4 cellular contexts compared by ENCODE assay signal in the genomic region with DNA sequence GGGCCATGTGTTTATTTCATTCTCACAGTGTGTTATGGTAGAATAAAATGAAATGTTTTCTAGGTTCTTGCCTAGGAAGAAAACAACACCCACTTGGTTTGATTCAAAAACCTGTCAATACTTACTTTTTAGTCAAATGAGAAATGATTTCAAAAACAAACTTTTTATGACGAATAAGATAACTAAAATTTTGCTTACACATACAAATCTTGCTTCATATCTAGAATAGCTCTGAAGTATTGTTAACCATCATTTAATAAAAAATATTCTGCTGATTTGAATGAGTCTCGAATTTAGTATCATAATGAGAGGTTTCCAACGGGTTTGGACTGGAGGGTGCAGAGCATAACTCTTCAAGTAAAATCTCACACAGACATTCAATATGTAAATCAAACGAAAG.
TF ChIP-seq lines count a peak whose summit lies in the region.

No MANE protein-coding gene starts in this region.

TF ChIP-seq in HepG2, 621 proteins besides CTCF, POLR2A, EP300 and RAD21:
- TF ChIP-seq ZNF615 (CRISPR knock-in tag; IDR thresholded peaks at IDR 0.05; ENCODE audit: borderline replicate concordance) (no peak), MAFF (IDR thresholded peaks at IDR 0.05; ENCODE audit: low read depth, low read length) (peak; percentile 58; the same call in 1 of the 2 replicates), TP53 (CRISPR knock-in tag; conservative IDR thresholded peaks at IDR 0.05) (no peak), MAFK (conservative IDR thresholded peaks at IDR 0.05 in 1 of 2, IDR thresholded peaks at IDR 0.05 in 1 of 2; ENCODE audit: low read length in 2 of 2) (peak; percentile 39 to 78; a peak in 3 of 4 replicates), ZNF557 (CRISPR knock-in tag; IDR thresholded peaks at IDR 0.05) (no peak)
- TF ChIP-seq, protein P1, sequence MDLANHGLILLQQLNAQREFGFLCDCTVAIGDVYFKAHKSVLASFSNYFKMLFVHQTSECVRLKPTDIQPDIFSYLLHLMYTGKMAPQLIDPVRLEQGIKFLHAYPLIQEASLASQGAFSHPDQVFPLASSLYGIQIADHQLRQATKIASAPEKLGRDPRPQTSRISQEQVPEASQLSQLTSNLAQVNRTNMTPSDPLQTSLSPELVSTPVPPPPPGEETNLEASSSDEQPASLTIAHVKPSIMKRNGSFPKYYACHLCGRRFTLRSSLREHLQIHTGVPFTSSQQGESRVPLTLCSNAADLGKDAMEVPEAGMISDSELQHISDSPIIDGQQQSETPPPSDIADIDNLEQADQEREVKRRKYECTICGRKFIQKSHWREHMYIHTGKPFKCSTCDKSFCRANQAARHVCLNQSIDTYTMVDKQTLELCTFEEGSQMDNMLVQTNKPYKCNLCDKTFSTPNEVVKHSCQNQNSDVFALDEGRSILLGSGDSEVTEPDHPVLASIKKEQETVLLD (CRISPR knock-in tag; IDR thresholded peaks at IDR 0.05; ENCODE audit: low read depth), result no peak

TF ChIP-seq in A549, 52 proteins besides CTCF, POLR2A, EP300 and RAD21:
- peak; percentile 70 for TF ChIP-seq MAFK (IDR thresholded peaks at IDR 0.05; ENCODE audit: partially characterized antibody)
- TF ChIP-seq EHMT2 (IDR thresholded peaks at IDR 0.05; ENCODE audit: low read depth), result no peak

TF ChIP-seq in IMR-90, 13 proteins besides CTCF, POLR2A, EP300 and RAD21:
- TF ChIP-seq MXI1 (IDR thresholded peaks at IDR 0.05; ENCODE audit: borderline replicate concordance, low read depth, low read length) (no peak), MAFK (IDR thresholded peaks at IDR 0.05; ENCODE audit: low read depth, low read length) (0 out of 2 replicates have a peak, but pooled peaks have one; percentile 49)
- TF ChIP-seq, protein P2, sequence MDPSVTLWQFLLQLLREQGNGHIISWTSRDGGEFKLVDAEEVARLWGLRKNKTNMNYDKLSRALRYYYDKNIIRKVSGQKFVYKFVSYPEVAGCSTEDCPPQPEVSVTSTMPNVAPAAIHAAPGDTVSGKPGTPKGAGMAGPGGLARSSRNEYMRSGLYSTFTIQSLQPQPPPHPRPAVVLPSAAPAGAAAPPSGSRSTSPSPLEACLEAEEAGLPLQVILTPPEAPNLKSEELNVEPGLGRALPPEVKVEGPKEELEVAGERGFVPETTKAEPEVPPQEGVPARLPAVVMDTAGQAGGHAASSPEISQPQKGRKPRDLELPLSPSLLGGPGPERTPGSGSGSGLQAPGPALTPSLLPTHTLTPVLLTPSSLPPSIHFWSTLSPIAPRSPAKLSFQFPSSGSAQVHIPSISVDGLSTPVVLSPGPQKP (IDR thresholded peaks at IDR 0.05; ENCODE audit: borderline replicate concordance, low read depth, low read length), result no peak

TF ChIP-seq in K562, 482 proteins besides CTCF, POLR2A, EP300 and RAD21:
- 0 out of 2 replicates have a peak, but pooled peaks have one; percentile 10 for TF ChIP-seq ZNF316 (IDR thresholded peaks at IDR 0.05)
- TF ChIP-seq, protein P3, sequence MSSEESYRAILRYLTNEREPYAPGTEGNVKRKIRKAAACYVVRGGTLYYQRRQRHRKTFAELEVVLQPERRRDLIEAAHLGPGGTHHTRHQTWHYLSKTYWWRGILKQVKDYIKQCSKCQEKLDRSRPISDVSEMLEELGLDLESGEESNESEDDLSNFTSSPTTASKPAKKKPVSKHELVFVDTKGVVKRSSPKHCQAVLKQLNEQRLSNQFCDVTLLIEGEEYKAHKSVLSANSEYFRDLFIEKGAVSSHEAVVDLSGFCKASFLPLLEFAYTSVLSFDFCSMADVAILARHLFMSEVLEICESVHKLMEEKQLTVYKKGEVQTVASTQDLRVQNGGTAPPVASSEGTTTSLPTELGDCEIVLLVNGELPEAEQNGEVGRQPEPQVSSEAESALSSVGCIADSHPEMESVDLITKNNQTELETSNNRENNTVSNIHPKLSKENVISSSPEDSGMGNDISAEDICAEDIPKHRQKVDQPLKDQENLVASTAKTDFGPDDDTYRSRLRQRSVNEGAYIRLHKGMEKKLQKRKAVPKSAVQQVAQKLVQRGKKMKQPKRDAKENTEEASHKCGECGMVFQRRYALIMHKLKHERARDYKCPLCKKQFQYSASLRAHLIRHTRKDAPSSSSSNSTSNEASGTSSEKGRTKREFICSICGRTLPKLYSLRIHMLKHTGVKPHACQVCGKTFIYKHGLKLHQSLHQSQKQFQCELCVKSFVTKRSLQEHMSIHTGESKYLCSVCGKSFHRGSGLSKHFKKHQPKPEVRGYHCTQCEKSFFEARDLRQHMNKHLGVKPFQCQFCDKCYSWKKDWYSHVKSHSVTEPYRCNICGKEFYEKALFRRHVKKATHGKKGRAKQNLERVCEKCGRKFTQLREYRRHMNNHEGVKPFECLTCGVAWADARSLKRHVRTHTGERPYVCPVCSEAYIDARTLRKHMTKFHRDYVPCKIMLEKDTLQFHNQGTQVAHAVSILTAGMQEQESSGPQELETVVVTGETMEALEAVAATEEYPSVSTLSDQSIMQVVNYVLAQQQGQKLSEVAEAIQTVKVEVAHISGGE (CRISPR knock-in tag; IDR thresholded peaks at IDR 0.05), result no peak
